10 cellular contexts compared by ENCODE assay signal in the genomic region with DNA sequence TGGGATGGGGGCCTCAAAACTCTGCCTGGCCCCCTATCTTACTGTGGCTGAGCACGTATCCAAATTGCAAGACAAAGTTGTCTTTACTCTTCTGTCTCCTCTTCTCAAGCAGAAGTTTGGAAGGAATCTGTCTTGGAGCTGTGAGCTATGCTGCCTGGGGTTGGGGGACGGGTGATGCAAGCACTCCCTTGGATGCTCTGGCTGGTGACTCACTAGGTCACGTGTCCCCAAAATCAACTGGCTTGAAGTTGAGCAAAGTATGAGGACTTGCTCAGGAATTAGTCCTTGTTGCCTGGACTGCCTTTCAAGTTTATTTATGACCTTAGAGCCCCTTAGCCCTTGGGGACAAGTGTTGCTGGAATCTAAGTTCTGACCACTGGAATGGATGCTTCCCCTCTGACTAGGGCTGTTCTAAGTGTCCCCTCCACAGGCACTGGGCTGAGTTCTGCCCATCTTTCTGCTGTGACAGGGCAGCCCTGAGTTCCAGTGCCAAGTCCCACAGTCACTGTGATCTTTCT.
A peak's percentile ranks its signal among the peaks of the same experiment; 100 is the strongest.
DNase-seq lines count a peak whose midpoint lies in the region; ATAC-seq and TF ChIP-seq lines count a peak whose summit lies in the region.
"Had no signal": no experiment of that assay in that cellular context is flagged by ENCODE, and none has a peak within 500 bp of the region (broad histone marks: within the 10 kb centered on the region; RNA-seq: fewer than 3 reads in every experiment).

No MANE protein-coding gene starts in this region.

- peak; percentile 88 for DNase-seq in AG08395 (ENCODE audit: low spot score)
- DNase-seq in amniotic epithelial cell (ENCODE audit: low read depth): peak; percentile 92
- peak; percentile 96 for DNase-seq in kidney tubule cell (ENCODE audit: low spot score)
- DNase-seq in NCI-H748 (lab: John Stamatoyannopoulos, UW; ENCODE audit: unreplicated experiment): no peak
- no peak for DNase-seq in BE2C
- no peak for DNase-seq in natural killer cell
- DNase-seq: activated naive CD4-positive, alpha-beta T cell had no signal

- H3K9me3 ChIP-seq in BE2C: no peaks in the 10 kb centered on the region; the same call in 1 of the 2 replicates
- H3K9me3 ChIP-seq: neutrophil had no signal

- H3K36me3 ChIP-seq in BE2C: no peaks in the 10 kb centered on the region
- H3K36me3 ChIP-seq: neutrophil had no signal

- peaks cover 0 to 3% of the 10 kb centered on the region in 2 donors for H3K27me3 Mint-ChIP-seq in natural killer cell (ENCODE audit: low read depth in 2 of 2)

- no peaks in the 10 kb centered on the region for H3K4me1 ChIP-seq in BE2C

- H3K4me1 Mint-ChIP-seq in natural killer cell: no peaks in the 10 kb centered on the region

- intact Hi-C loops in natural killer cell (cut with micrococcal nuclease): no loop called here

- TF ChIP-seq CTCF in BE2C (IDR thresholded peaks at IDR 0.05; ENCODE audit: low read depth, low read length) (no peak), natural killer cell (IDR thresholded peaks at IDR 0.05) (no peak)

- H3K9me3 Mint-ChIP-seq in natural killer cell: peaks cover 3% of the 10 kb centered on the region in 2 donors

- ATAC-seq in HG02884 (IDR thresholded peaks at IDR 0.05; ENCODE audit: unreplicated experiment) (peak; percentile 19), natural killer cell (no peak), GM18858 (IDR thresholded peaks at IDR 0.05; ENCODE audit: unreplicated experiment) (no peak)

- no peak overlapping the region for H3K4me3 ChIP-seq in BE2C (ENCODE audit: low read depth, low read length)

- no peaks in the 10 kb centered on the region for H3K27me3 ChIP-seq in BE2C
- H3K27me3 ChIP-seq: neutrophil had no signal

- no peaks in the 10 kb centered on the region for H3K36me3 Mint-ChIP-seq in natural killer cell

- no peak overlapping the region for H3K4me3 Mint-ChIP-seq in natural killer cell

- H3K27ac Mint-ChIP-seq in natural killer cell: no peak overlapping the region

Comparison
In these comparisons a context has a peak if more than half of its experiments do, and no peak if none do; other contexts are left out.
1. DNase-seq: peak in AG08395 (single experiment), amniotic epithelial cell (single experiment) and kidney tubule cell (single experiment); none in NCI-H748 (single experiment), BE2C (single experiment) and natural killer cell (single experiment).